Comparison of ENCODE assay signal across 7 cellular contexts in genomic region chr9:39001085-39001593, GRCh38.
A peak's percentile ranks its signal among the peaks of the same experiment; 100 is the strongest.
DNase-seq lines count a peak whose midpoint lies in the region; ATAC-seq, FAIRE-seq and TF ChIP-seq lines count a peak whose summit lies in the region.
"Not testable (repeated sequence)": the region's sequence is repeated elsewhere in the genome, so short reads cannot be mapped to it uniquely, and the experiment has no call there.

No MANE protein-coding gene starts in this region.

- not testable (repeated sequence) for BruUV-seq in HCT116 (replicated peaks; lab: Mats Ljungman, UMichigan)

- not testable (repeated sequence) for H3K4me1 ChIP-seq in HCT116 (ENCODE audit: control insufficient read depth in 1 of 2, insufficient read depth in 2 of 2, low read length in 2 of 2); foreskin keratinocyte

- not testable (repeated sequence) for H3K27ac ChIP-seq in HCT116 (ENCODE audit: low read depth, low read length); brain microvascular endothelial cell; foreskin keratinocyte

- TF ChIP-seq RAD21 in HCT116 (IDR thresholded peaks at IDR 0.05; ENCODE audit: low read depth): not testable (repeated sequence)

- not testable (repeated sequence) for H2AFZ ChIP-seq in HCT116 (ENCODE audit: low read depth, low read length, poor library complexity, severe bottlenecking)

- not testable (repeated sequence) for H3K4me2 ChIP-seq in HCT116 (ENCODE audit: low read length)

- TF ChIP-seq POLR2A in HCT116 (IDR thresholded peaks at IDR 0.05; ENCODE audit: borderline replicate concordance, extremely low read depth, insufficient read depth, insufficient read length): not testable (repeated sequence)

- intact Hi-C loops in HCT116 (cut with micrococcal nuclease): not testable (repeated sequence)

- not testable (repeated sequence) for FAIRE-seq in bronchial epithelial cell (lab: Jason Lieb, UNC)

- ATAC-seq in HCT116 (peak; percentile 20; the same call in 1 of the 2 replicates), foreskin keratinocyte (peak; percentile 78)

- not testable (repeated sequence) for H3K9me2 ChIP-seq in HCT116 (ENCODE audit: insufficient read depth)

- H3K4me3 ChIP-seq in HCT116 (replicated peaks in 1 of 2; ENCODE audit: low read depth in 1 of 2, low read length in 2 of 2); MG63; brain microvascular endothelial cell (ENCODE audit: low read depth, low read length); bronchial epithelial cell (ENCODE audit: low read depth, low read length): not testable (repeated sequence)

- H4K20me1 ChIP-seq in HCT116 (ENCODE audit: insufficient read depth): not testable (repeated sequence)

- not testable (repeated sequence) for DNase-seq in HCT116 (ENCODE audit: low read depth, low spot score)
- DNase-seq in MG63 (peak; percentile 17), RKO (ENCODE audit: low spot score) (peak; percentile 73), brain microvascular endothelial cell (peak; percentile 11), bronchial epithelial cell (ENCODE audit: low read depth) (peak; percentile 51), foreskin keratinocyte (peak in 1 of 2 donors; percentile 11), mesenteric fat pad (ENCODE audit: low spot score) (peak; percentile 89)

- not testable (repeated sequence) for H3K36me3 ChIP-seq in HCT116 (ENCODE audit: control insufficient read depth in 1 of 2, insufficient read depth in 2 of 2, low read length in 2 of 2); MG63; brain microvascular endothelial cell (replicated peaks); bronchial epithelial cell (ENCODE audit: control insufficient read depth, insufficient read depth, low read length)

- not testable (repeated sequence) for H3K27me3 ChIP-seq in HCT116 (ENCODE audit: insufficient read depth, low read length); MG63; brain microvascular endothelial cell (replicated peaks); bronchial epithelial cell (ENCODE audit: control insufficient read depth, insufficient read depth, low read length); foreskin keratinocyte

- not testable (repeated sequence) for H3K9me3 ChIP-seq in HCT116 (ENCODE audit: control insufficient read depth in 1 of 2, insufficient read depth in 1 of 2, low read depth in 1 of 2, low read length in 2 of 2); MG63

- RAD21 ChIA-PET in HCT116 (lab: Charles Lee; ENCODE audit: low non-redundant PET in 1 of 2, low total read pairs in 2 of 2, uncharacterized antibody in 2 of 2, unreplicated experiment in 2 of 2): not testable (repeated sequence)

- H3K79me2 ChIP-seq in HCT116 (ENCODE audit: insufficient read depth, low read length): not testable (repeated sequence)

- H3K9ac ChIP-seq in HCT116 (ENCODE audit: low read length): not testable (repeated sequence)

- POLR2A ChIA-PET in HCT116 (lab: Charles Lee): not testable (repeated sequence)

- in situ Hi-C loops in brain microvascular endothelial cell (cut with HindIII; ENCODE audit: low pct_ligation_motif_present, low sequenced_read_pairs): not testable (repeated sequence)

- not testable (repeated sequence) for TF ChIP-seq CTCF in HCT116 (IDR thresholded peaks at IDR 0.05 in 2 of 3, conservative IDR thresholded peaks at IDR 0.05 in 1 of 3; ENCODE audit: borderline replicate concordance in 1 of 3, insufficient read depth in 1 of 3, low read depth in 2 of 3, low read length in 2 of 3); brain microvascular endothelial cell (IDR thresholded peaks at IDR 0.05; ENCODE audit: low read depth, low read length, missing control alignments); bronchial epithelial cell (IDR thresholded peaks at IDR 0.05; ENCODE audit: insufficient read depth, low read length, severe bottlenecking); foreskin keratinocyte (conservative IDR thresholded peaks at IDR 0.05)

- CTCF ChIA-PET in HCT116 (lab: Charles Lee): not testable (repeated sequence)
